In genomic region chr11:2380396-2380795, GRCh38 we compare ENCODE assay signal across 1 cellular context.
TF ChIP-seq lines count a peak whose summit lies in the region.

No MANE protein-coding gene starts in this region.

TF ChIP-seq in GM12878, 131 proteins besides CTCF, POLR2A, EP300 and RAD21:
- no peak for TF ChIP-seq PKNOX1 (IDR thresholded peaks at IDR 0.05)
